ENCODE assay signal across 12 cellular contexts in the genomic region with DNA sequence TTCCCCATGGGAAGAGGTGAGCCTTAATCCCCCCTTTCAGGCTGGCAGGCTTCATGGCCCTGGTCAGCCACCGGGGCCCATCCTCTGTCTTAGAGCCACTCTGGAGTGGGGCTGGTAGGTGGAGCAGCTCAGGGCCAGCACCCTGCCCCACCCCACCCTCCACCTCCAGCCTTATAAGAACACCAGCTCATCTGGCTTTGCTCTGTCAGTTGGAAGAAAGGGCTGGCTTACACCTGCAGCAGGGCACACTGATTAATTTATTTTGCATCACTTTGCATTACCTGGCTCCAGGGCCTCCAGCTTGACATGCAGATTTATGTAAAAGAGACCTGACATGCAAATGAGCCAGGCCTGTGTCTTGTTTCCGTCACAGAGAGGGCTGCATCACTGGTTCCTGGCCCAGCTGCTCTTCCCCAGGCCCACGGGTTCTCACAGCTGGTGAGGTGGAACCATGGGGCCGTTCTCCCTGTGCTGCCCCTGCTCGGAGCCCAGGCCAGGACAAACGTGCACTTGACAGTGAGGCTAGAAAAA. TPM values are rescaled to one million over a fixed set of nuclear protein-coding genes. Genes with fewer than 3 reads are reported as not detected.
DNase-seq lines count a peak whose midpoint lies in the region; ATAC-seq lines count a peak whose summit lies in the region.
"Had no signal": no experiment of that assay in that cellular context is flagged by ENCODE, and none has a peak within 500 bp of the region (broad histone marks: within the 10 kb centered on the region; RNA-seq: fewer than 3 reads in every experiment).

No MANE protein-coding gene starts in this region.

- H3K27me3 ChIP-seq in muscle layer of duodenum (ENCODE audit: low read depth, low read length) (no peaks in the 10 kb centered on the region), aorta (ENCODE audit: control insufficient read depth in 1 of 2, insufficient read depth in 2 of 2, low read length in 1 of 2) (no peaks in the 10 kb centered on the region)

- intact Hi-C loops in aorta (cut with DNase I) = no loop called here

- ATAC-seq in stimulated activated naive CD8-positive, alpha-beta T cell treated with anti-CD3 and anti-CD28 coated beads, Interleukin-15, amount 100 ng/mL, for 72 hours = peak; percentile 34
- ATAC-seq in stimulated activated naive CD8-positive, alpha-beta T cell treated with anti-CD3 and anti-CD28 coated beads, Interleukin-15, Interleukin-2, amounts not matched to agents 100 U/mL and 50 U/mL, for 24 hours = no peak
- ATAC-seq in aorta (ENCODE audit: low FRiP score) (no peak), HG03025 (IDR thresholded peaks at IDR 0.05; ENCODE audit: low FRiP score, unreplicated experiment) (no peak)

- no peaks in the 10 kb centered on the region for H3K36me3 Mint-ChIP-seq in T-helper 2 cell treated with Interferon-gamma antibody and Interleukin-4, amounts not matched to agents 5 μg/mL and 100 μg/mL, for 36 hours (ENCODE audit: low read depth)

- peaks cover 7% of the 10 kb centered on the region for H3K27me3 Mint-ChIP-seq in stimulated activated naive CD8-positive, alpha-beta T cell treated with anti-CD3 and anti-CD28 coated beads, Interleukin-15, amount 100 ng/mL, for 72 hours
- H3K27me3 Mint-ChIP-seq in T-helper 2 cell treated with Interferon-gamma antibody and Interleukin-4, amounts not matched to agents 5 μg/mL and 100 μg/mL, for 36 hours (ENCODE audit: low read depth) = peaks cover 4% of the 10 kb centered on the region

- H3K4me3 ChIP-seq in muscle layer of duodenum (ENCODE audit: low read depth in 1 of 2, low read length in 2 of 2) = peak overlapping the region in 1 of 2 donors; percentile 29
- H3K4me3 ChIP-seq in aorta (ENCODE audit: low read length in 2 of 2) = no peak overlapping the region

- H3K27ac ChIP-seq in cingulate gyrus (ENCODE audit: low read depth, low read length) (peak overlapping the region; percentile 25), muscle layer of duodenum (ENCODE audit: low read length) (peak overlapping the region; percentile 33), aorta (ENCODE audit: low read depth in 1 of 2, low read length in 2 of 2) (no peak overlapping the region)
- H3K27ac ChIP-seq: KMS-11, neutrophil had no signal

- no peaks in the 10 kb centered on the region for H3K36me3 ChIP-seq in muscle layer of duodenum (ENCODE audit: control insufficient read depth in 1 of 2, insufficient read depth in 2 of 2, low read length in 2 of 2)
- no peaks in the 10 kb centered on the region for H3K36me3 ChIP-seq in aorta (ENCODE audit: control insufficient read depth in 1 of 2, insufficient read depth in 2 of 2, low read length in 1 of 2)
- H3K36me3 ChIP-seq: neutrophil had no signal

- 40 to 50% methylated on average over 6 of the region's 6 CpGs for WGBS in aorta, 2 donors

- no peak for DNase-seq in stimulated activated naive CD8-positive, alpha-beta T cell treated with anti-CD3 and anti-CD28 coated beads, Interleukin-15, amount 100 ng/mL, for 72 hours
- no peak for DNase-seq in stimulated activated naive CD8-positive, alpha-beta T cell treated with anti-CD3 and anti-CD28 coated beads, Interleukin-15, Interleukin-2, amounts not matched to agents 100 U/mL and 50 U/mL, for 24 hours
- DNase-seq in aorta = peak; percentile 24 to 57
- no peak for DNase-seq in DMS114 treated with DMSO at 0.1 percent for 48 hours (lab: John Stamatoyannopoulos, UW; ENCODE audit: unreplicated experiment)
- no peak for DNase-seq in T-helper 2 cell treated with Interferon-gamma antibody and Interleukin-4, amounts not matched to agents 5 μg/mL and 100 μg/mL, for 36 hours (ENCODE audit: low spot score)
- DNase-seq: activated T-cell treated with anti-CD3 and anti-CD28 coated beads, Interleukin-2, amount 50 U/mL, for 4 hours had no signal

- H3K4me1 Mint-ChIP-seq in stimulated activated naive CD8-positive, alpha-beta T cell treated with anti-CD3 and anti-CD28 coated beads, Interleukin-15, amount 100 ng/mL, for 72 hours = no peaks in the 10 kb centered on the region
- H3K4me1 Mint-ChIP-seq in T-helper 2 cell treated with Interferon-gamma antibody and Interleukin-4, amounts not matched to agents 5 μg/mL and 100 μg/mL, for 36 hours (ENCODE audit: low read depth) = no peaks in the 10 kb centered on the region

- peaks cover under 1 to 36% of the 10 kb centered on the region in 2 donors for H3K4me1 ChIP-seq in muscle layer of duodenum (ENCODE audit: control insufficient read depth in 1 of 2, insufficient read depth in 2 of 2, low read length in 2 of 2)
- H3K4me1 ChIP-seq in aorta (ENCODE audit: control insufficient read depth in 1 of 2, insufficient read depth in 2 of 2, low read length in 2 of 2) = no peaks in the 10 kb centered on the region

- H3K9me3 Mint-ChIP-seq in stimulated activated naive CD8-positive, alpha-beta T cell treated with anti-CD3 and anti-CD28 coated beads, Interleukin-15, amount 100 ng/mL, for 72 hours = no peaks in the 10 kb centered on the region
- H3K9me3 Mint-ChIP-seq in T-helper 2 cell treated with Interferon-gamma antibody and Interleukin-4, amounts not matched to agents 5 μg/mL and 100 μg/mL, for 36 hours = no peaks in the 10 kb centered on the region
- H3K9me3 Mint-ChIP-seq: activated T-cell treated with anti-CD3 and anti-CD28 coated beads, Interleukin-2, amount 50 U/mL, for 4 hours; central memory CD8-positive, alpha-beta T cell had no signal

- H3K27ac Mint-ChIP-seq in stimulated activated naive CD8-positive, alpha-beta T cell treated with anti-CD3 and anti-CD28 coated beads, Interleukin-15, amount 100 ng/mL, for 72 hours = no peak overlapping the region
- no peak overlapping the region for H3K27ac Mint-ChIP-seq in T-helper 2 cell treated with Interferon-gamma antibody and Interleukin-4, amounts not matched to agents 5 μg/mL and 100 μg/mL, for 36 hours

- H3K4me3 Mint-ChIP-seq in stimulated activated naive CD8-positive, alpha-beta T cell treated with anti-CD3 and anti-CD28 coated beads, Interleukin-15, amount 100 ng/mL, for 72 hours = no peak overlapping the region
- H3K4me3 Mint-ChIP-seq in T-helper 2 cell treated with Interferon-gamma antibody and Interleukin-4, amounts not matched to agents 5 μg/mL and 100 μg/mL, for 36 hours = no peak overlapping the region
- H3K4me3 Mint-ChIP-seq: activated T-cell treated with anti-CD3 and anti-CD28 coated beads, Interleukin-2, amount 50 U/mL, for 4 hours; central memory CD8-positive, alpha-beta T cell had no signal

- no peaks in the 10 kb centered on the region for H3K9me3 ChIP-seq in muscle layer of duodenum (ENCODE audit: control insufficient read depth in 1 of 2, low read length in 2 of 2)
- H3K9me3 ChIP-seq in aorta (ENCODE audit: control insufficient read depth, low read length) = no peaks in the 10 kb centered on the region
- H3K9me3 ChIP-seq: neutrophil had no signal

RNA-seq across cellular contexts. Expression of a gene that starts 44.4 kb away (rescaled TPM):
- 10 to 100 TPM; 22.9 to 23.4 TPM for total RNA-seq in aorta
- polyA plus RNA-seq in aorta = 10 to 100 TPM; 17.9 to 34.2 TPM

RNA-seq across cellular contexts. Expression of a gene that starts 55.8 kb away (rescaled TPM):
- total RNA-seq in aorta = 100 to 1,000 TPM in 1 of 2 donors, 10 to 100 TPM in 1; 57.9 to 108 TPM
- 10 to 100 TPM in 1 of 2 donors, 1 to 10 TPM in 1; 6.8 to 18.1 TPM for polyA plus RNA-seq in aorta

Comparison
In these comparisons a context has a peak if more than half of its experiments do, and no peak if none do; other contexts are left out.
1. DNase-seq: peak in aorta (2 of 2); none in stimulated activated naive CD8-positive, alpha-beta T cell treated with anti-CD3 and anti-CD28 coated beads, Interleukin-15, amount 100 ng/mL, for 72 hours (0 of 2), stimulated activated naive CD8-positive, alpha-beta T cell treated with anti-CD3 and anti-CD28 coated beads, Interleukin-15, Interleukin-2, amounts not matched to agents 100 U/mL and 50 U/mL, for 24 hours (single experiment), DMS114 treated with DMSO at 0.1 percent for 48 hours (single experiment) and T-helper 2 cell treated with Interferon-gamma antibody and Interleukin-4, amounts not matched to agents 5 μg/mL and 100 μg/mL, for 36 hours (single experiment).
2. H3K27ac ChIP-seq: peak in cingulate gyrus (single experiment) and muscle layer of duodenum (single experiment); none in aorta (0 of 2).